25 cellular contexts compared by ENCODE assay signal in genomic region chr14:90597961-90598360, GRCh38.
"Had no signal": no experiment of that assay in that cellular context is flagged by ENCODE, and none has a peak within 500 bp of the region (broad histone marks: within the 10 kb centered on the region; RNA-seq: fewer than 3 reads in every experiment).

No MANE protein-coding gene starts in this region.

- H3K36me3 ChIP-seq: colonic mucosa, esophagus squamous epithelium, left lung, lower lobe of right lung had no signal

- H3K4me3 ChIP-seq: colonic mucosa, esophagus squamous epithelium, gastrocnemius medialis, heart right ventricle, left lung, lower lobe of right lung, mucosa of descending colon had no signal

- H3K27ac ChIP-seq: colonic mucosa, epithelial cell of prostate, esophagus squamous epithelium, gastrocnemius medialis, heart right ventricle, left lung, lower lobe of right lung had no signal

- DNase-seq: colonic mucosa; cortex of kidney; effector CD8-positive, alpha-beta T cell; effector memory CD8-positive, alpha-beta T cell; endodermal cell; erythroblast; esophagus squamous epithelium; foreskin fibroblast; foreskin melanocyte; gastrocnemius medialis; glutamatergic neuron; head of caudate nucleus; heart right ventricle; hippocampal formation; left cardiac atrium; left lung; left ventricle myocardium superior; lower lobe of right lung; mesenchymal stem cell; mucosa of descending colon; naive B cell had no signal

- FAIRE-seq: endometrium, islet of Langerhans, keratinocyte had no signal

- H3K4me1 ChIP-seq: colonic mucosa had no signal

- H3K9me3 ChIP-seq: colonic mucosa, esophagus squamous epithelium, gastrocnemius medialis, heart right ventricle, left lung, lower lobe of right lung, mucosa of descending colon had no signal

- H3K27me3 ChIP-seq: colonic mucosa, esophagus squamous epithelium, gastrocnemius medialis, heart right ventricle, left lung had no signal
